ENCODE assay signal across 8 cellular contexts in genomic region chr17:57442914-57443571, GRCh38.
A peak's percentile ranks its signal among the peaks of the same experiment; 100 is the strongest.
DNase-seq lines count a peak whose midpoint lies in the region; ATAC-seq, FAIRE-seq and TF ChIP-seq lines count a peak whose summit lies in the region.

No MANE protein-coding gene starts in this region.

- intact Hi-C loops in activated B cell treated with CpG ODN at 0.5 μM for 24 hours (cut with micrococcal nuclease) = loop anchor here (1.0 to 5.0 kb wide), 6 partner anchors 20 to 201 kb away; no protein-coding TSS in a partner anchor

- peak; percentile 26 for DNase-seq in NCI-H2029 (lab: John Stamatoyannopoulos, UW)
- DNase-seq in NCI-H2029 treated with DMSO at 0.1 percent for 48 hours (lab: John Stamatoyannopoulos, UW) = no peak
- peak; percentile 35 for DNase-seq in activated B cell treated with CpG ODN at 0.5 μM for 24 hours
- peak; percentile 53 for DNase-seq in bronchial epithelial cell (ENCODE audit: low read depth)
- DNase-seq in urothelium cell line (ENCODE audit: low spot score) = peak; percentile 90

- ATAC-seq in activated B cell treated with CpG ODN at 0.5 μM for 24 hours (ENCODE audit: low read depth) (peak; percentile 68), GM21528 (IDR thresholded peaks at IDR 0.05; ENCODE audit: low FRiP score, unreplicated experiment) (no peak), HG03139 (IDR thresholded peaks at IDR 0.05; ENCODE audit: unreplicated experiment) (no peak)

- H3K27me3 Mint-ChIP-seq in activated B cell treated with CpG ODN at 0.5 μM for 24 hours = no peaks in the 10 kb centered on the region
- peaks cover 29% of the 10 kb centered on the region for H3K27me3 Mint-ChIP-seq in nephron (ENCODE audit: low read depth)

- H3K27ac Mint-ChIP-seq in activated B cell treated with CpG ODN at 0.5 μM for 24 hours (peak overlapping the region; percentile 81), nephron (peak overlapping the region; percentile 92 to 94 (median 93))

- H3K9me3 Mint-ChIP-seq in activated B cell treated with CpG ODN at 0.5 μM for 24 hours (no peaks in the 10 kb centered on the region), nephron (no peaks in the 10 kb centered on the region)

- CTCF ChIA-PET in activated B cell treated with CpG ODN at 0.5 μM for 24 hours (lab: Charles Lee) = interaction anchor here (1.8 kb wide), 1 partner anchor 229 kb away, joined by 5 read pairs; no protein-coding TSS in a partner anchor

- no peak for TF ChIP-seq CTCF in activated B cell treated with CpG ODN at 0.5 μM for 24 hours (IDR thresholded peaks at IDR 0.05)
- TF ChIP-seq CTCF in bronchial epithelial cell (IDR thresholded peaks at IDR 0.05; ENCODE audit: insufficient read depth, low read length, severe bottlenecking) = no peak
- no peak for TF ChIP-seq CTCF in nephron (IDR thresholded peaks at IDR 0.05; ENCODE audit: unreplicated experiment in 3 of 3)

- H3K4me1 Mint-ChIP-seq in activated B cell treated with CpG ODN at 0.5 μM for 24 hours (peaks cover 93% of the 10 kb centered on the region), nephron (peaks cover 77% of the 10 kb centered on the region)

- POLR2A ChIA-PET in activated B cell treated with CpG ODN at 0.5 μM for 24 hours (lab: Charles Lee) = interaction anchor here (0.6 to 5.7 kb wide), 9 partner anchors 12 to 282 kb away, joined by 3 to 32 read pairs (median 5); no protein-coding TSS in a partner anchor

- H3K4me3 Mint-ChIP-seq in activated B cell treated with CpG ODN at 0.5 μM for 24 hours (peak overlapping the region; percentile 52), nephron (no peak overlapping the region)

- FAIRE-seq in bronchial epithelial cell (lab: Jason Lieb, UNC) (no peak), urothelium cell line (lab: Jason Lieb, UNC) (peak; percentile 86)

- H3K4me3 ChIP-seq in bronchial epithelial cell (ENCODE audit: low read depth, low read length) = no peak overlapping the region

- H3K27me3 ChIP-seq in bronchial epithelial cell (ENCODE audit: control insufficient read depth, insufficient read depth, low read length) = no peaks in the 10 kb centered on the region

- H3K36me3 Mint-ChIP-seq in activated B cell treated with CpG ODN at 0.5 μM for 24 hours (ENCODE audit: low read depth) (no peaks in the 10 kb centered on the region), nephron (ENCODE audit: low read depth) (no peaks in the 10 kb centered on the region)

- no peaks in the 10 kb centered on the region for H3K36me3 ChIP-seq in bronchial epithelial cell (ENCODE audit: control insufficient read depth, insufficient read depth, low read length)
